Comparison of ENCODE assay signal across 9 cellular contexts in genomic region chr10:29737209-29737565, GRCh38.
DNase-seq lines count a peak whose midpoint lies in the region; ATAC-seq and TF ChIP-seq lines count a peak whose summit lies in the region.
"Had no signal": no experiment of that assay in that cellular context is flagged by ENCODE, and none has a peak within 500 bp of the region (broad histone marks: within the 10 kb centered on the region; RNA-seq: fewer than 3 reads in every experiment).

No MANE protein-coding gene starts in this region.

- H3K27ac Mint-ChIP-seq in activated T-helper 17 cell treated with anti-CD3 and anti-CD28 coated beads, Interleukin-2, amount 50 U/mL, for 72 hours: no peak overlapping the region

- H3K4me1 ChIP-seq in HCT116 (ENCODE audit: control insufficient read depth in 1 of 2, insufficient read depth in 2 of 2, low read length in 2 of 2) (peaks cover 3 to 18% of the 10 kb centered on the region in 2 experiments; a peak in 3 of 4 replicates), iPS-15b (ENCODE audit: control insufficient read depth, insufficient read depth, low read length) (peaks cover 7% of the 10 kb centered on the region), gastrocnemius medialis (peaks cover 27 to 28% of the 10 kb centered on the region in 2 donors)

- POLR2A ChIA-PET in HCT116 (lab: Charles Lee): no interaction called here

- H3K27me3 ChIP-seq in HCT116 (ENCODE audit: insufficient read depth, low read length) (no peaks in the 10 kb centered on the region), iPS-15b (ENCODE audit: control insufficient read depth, insufficient read depth, low read length) (peaks cover 32% of the 10 kb centered on the region), gastrocnemius medialis (no peaks in the 10 kb centered on the region)

- no peaks in the 10 kb centered on the region for H3K36me3 Mint-ChIP-seq in activated T-helper 17 cell treated with anti-CD3 and anti-CD28 coated beads, Interleukin-2, amount 50 U/mL, for 72 hours (ENCODE audit: low read depth)

- CTCF ChIA-PET in HCT116 (lab: Charles Lee): no interaction called here

- H3K4me2 ChIP-seq in HCT116 (ENCODE audit: low read length): peak overlapping the region; percentile 86

- H3K4me3 ChIP-seq in HCT116 (replicated peaks in 1 of 2; ENCODE audit: low read depth in 1 of 2, low read length in 2 of 2): peak overlapping the region; percentile 11 to 69; a peak in 3 of 4 replicates
- H3K4me3 ChIP-seq in iPS-15b (ENCODE audit: low read depth, low read length): peak overlapping the region; percentile 48
- H3K4me3 ChIP-seq in gastrocnemius medialis: peak overlapping the region in 3 of 4 donors; percentile 79 to 90 (median 84)

- H3K9ac ChIP-seq in HCT116 (ENCODE audit: low read length) (no peak overlapping the region), iPS-15b (ENCODE audit: low read depth, low read length) (no peak overlapping the region)

- no peak for TF ChIP-seq CTCF in HCT116 (IDR thresholded peaks at IDR 0.05 in 2 of 3, conservative IDR thresholded peaks at IDR 0.05 in 1 of 3; ENCODE audit: borderline replicate concordance in 1 of 3, insufficient read depth in 1 of 3, low read depth in 2 of 3, low read length in 2 of 3)
- no peak for TF ChIP-seq CTCF in gastrocnemius medialis (IDR thresholded peaks at IDR 0.05 in 4 of 5, conservative IDR thresholded peaks at IDR 0.05 in 1 of 5)

- peak overlapping the region; percentile 77 for H2AFZ ChIP-seq in HCT116 (ENCODE audit: low read depth, low read length, poor library complexity, severe bottlenecking)

- H3K4me3 Mint-ChIP-seq in activated T-helper 17 cell treated with anti-CD3 and anti-CD28 coated beads, Interleukin-2, amount 50 U/mL, for 72 hours: peak overlapping the region; percentile 72

- TF ChIP-seq POLR2A in HCT116 (IDR thresholded peaks at IDR 0.05; ENCODE audit: borderline replicate concordance, extremely low read depth, insufficient read depth, insufficient read length) (no peak), gastrocnemius medialis (IDR thresholded peaks at IDR 0.05) (no peak)

- H3K27ac ChIP-seq in HCT116 (ENCODE audit: low read depth, low read length) (no peak overlapping the region; the same call in 1 of the 2 replicates), gastrocnemius medialis (peak overlapping the region; percentile 96 to 99 (median 97))

- no peaks in the 10 kb centered on the region; the same call in 1 of the 2 replicates for H4K20me1 ChIP-seq in HCT116 (ENCODE audit: insufficient read depth)

- no peak for ATAC-seq in HCT116
- ATAC-seq in activated T-helper 17 cell treated with anti-CD3 and anti-CD28 coated beads, Interleukin-2, amount 50 U/mL, for 72 hours (replicated peaks): no peak
- ATAC-seq in gastrocnemius medialis: no peak
- no peak for ATAC-seq in HG03045 (IDR thresholded peaks at IDR 0.05; ENCODE audit: unreplicated experiment)

- RAD21 ChIA-PET in HCT116 (lab: Charles Lee; ENCODE audit: low non-redundant PET in 1 of 2, low total read pairs in 2 of 2, uncharacterized antibody in 2 of 2, unreplicated experiment in 2 of 2): no interaction called here

- no peaks in the 10 kb centered on the region for H3K27me3 Mint-ChIP-seq in activated T-helper 17 cell treated with anti-CD3 and anti-CD28 coated beads, Interleukin-2, amount 50 U/mL, for 72 hours

- H3K9me3 Mint-ChIP-seq in activated T-helper 17 cell treated with anti-CD3 and anti-CD28 coated beads, Interleukin-2, amount 50 U/mL, for 72 hours: no peaks in the 10 kb centered on the region

- no peaks in the 10 kb centered on the region for H3K9me2 ChIP-seq in HCT116 (ENCODE audit: insufficient read depth)

- DNase-seq in HCT116 (ENCODE audit: low read depth, low spot score): no peak
- no peak for DNase-seq in gastrocnemius medialis
- no peak for DNase-seq in NCI-H146 treated with DMSO at 0.1 percent for 48 hours (lab: John Stamatoyannopoulos, UW; ENCODE audit: unreplicated experiment)
- no peak for DNase-seq in activated effector memory CD4-positive, alpha-beta T cell treated with anti-CD3 and anti-CD28 coated beads, Interleukin-2, amount 50 U/mL, for 16 hours
- DNase-seq in HT-29 (ENCODE audit: low spot score): no peak
- DNase-seq: NCI-H524 treated with DMSO at 0.1 percent for 48 hours had no signal

- TF ChIP-seq RAD21 in HCT116 (IDR thresholded peaks at IDR 0.05; ENCODE audit: low read depth): no peak

- no peaks in the 10 kb centered on the region for H3K9me3 ChIP-seq in HCT116 (ENCODE audit: control insufficient read depth in 1 of 2, insufficient read depth in 1 of 2, low read depth in 1 of 2, low read length in 2 of 2)
- no peaks in the 10 kb centered on the region for H3K9me3 ChIP-seq in iPS-15b (ENCODE audit: control insufficient read depth, insufficient read depth, low read length)
- H3K9me3 ChIP-seq in gastrocnemius medialis: no peaks in the 10 kb centered on the region

- intact Hi-C loops in HCT116 (cut with micrococcal nuclease): loop anchor here (2.0 to 10.0 kb wide), 2 partner anchors 146 to 222 kb away; no protein-coding TSS in a partner anchor
- intact Hi-C loops in gastrocnemius medialis (cut with DNase I; ENCODE audit: low total_unique reads): loop anchor here (5.0 to 10.0 kb wide), 4 partner anchors 70 to 212 kb away; no protein-coding TSS in a partner anchor

- no peaks in the 10 kb centered on the region for H3K36me3 ChIP-seq in HCT116 (ENCODE audit: control insufficient read depth in 1 of 2, insufficient read depth in 2 of 2, low read length in 2 of 2)
- no peaks in the 10 kb centered on the region for H3K36me3 ChIP-seq in iPS-15b (ENCODE audit: control insufficient read depth, insufficient read depth, low read length)
- no peaks in the 10 kb centered on the region for H3K36me3 ChIP-seq in gastrocnemius medialis

- in situ Hi-C loops in gastrocnemius medialis (cut with MboI; ENCODE audit: low sequenced_read_pairs in 4 of 4): loop anchor here in 1 of 4 donors (10.0 kb wide), 1 partner anchor 128 kb away; no protein-coding TSS in a partner anchor

- no TSS peak for BruUV-seq in HCT116 (replicated peaks; lab: Mats Ljungman, UMichigan)

- H3K79me2 ChIP-seq in HCT116 (ENCODE audit: insufficient read depth, low read length): peaks cover 28% of the 10 kb centered on the region

- peaks cover 7% of the 10 kb centered on the region for H3K4me1 Mint-ChIP-seq in activated T-helper 17 cell treated with anti-CD3 and anti-CD28 coated beads, Interleukin-2, amount 50 U/mL, for 72 hours

TF ChIP-seq in HCT116, 20 proteins besides CTCF, POLR2A, EP300 and RAD21:
- TF ChIP-seq MAX (IDR thresholded peaks at IDR 0.05) (no peak), JUND (IDR thresholded peaks at IDR 0.05) (no peak), SP1 (IDR thresholded peaks at IDR 0.05; ENCODE audit: low read depth) (no peak), FOSL1 (IDR thresholded peaks at IDR 0.05; ENCODE audit: low read depth) (no peak), SRF (IDR thresholded peaks at IDR 0.05; ENCODE audit: low read depth) (no peak), ELF1 (IDR thresholded peaks at IDR 0.05; ENCODE audit: borderline replicate concordance, low read depth) (no peak), TCF7L2 (IDR thresholded peaks at IDR 0.05; ENCODE audit: borderline replicate concordance, extremely low read depth, insufficient read depth, insufficient read length) (no peak), EZH2phosphoT487 (IDR thresholded peaks at IDR 0.05; ENCODE audit: borderline replicate concordance) (no peak), SIN3A (IDR thresholded peaks at IDR 0.05; ENCODE audit: low read depth) (no peak)
